ENCODE assay signal across 1 cellular context in genomic region chr1:31752952-31753351, GRCh38.
TF ChIP-seq lines count a peak whose summit lies in the region.

No MANE protein-coding gene starts in this region.

TF ChIP-seq in HepG2, 621 proteins besides CTCF, POLR2A, EP300 and RAD21:
- no peak for TF ChIP-seq HOXD1 (CRISPR knock-in tag; IDR thresholded peaks at IDR 0.05)
- no peak for TF ChIP-seq PPARG (CRISPR knock-in tag; conservative IDR thresholded peaks at IDR 0.05)
- TF ChIP-seq CENPBD1 (CRISPR knock-in tag; IDR thresholded peaks at IDR 0.05; ENCODE audit: borderline replicate concordance, low read depth) = no peak
- no peak for TF ChIP-seq MAZ (IDR thresholded peaks at IDR 0.05; ENCODE audit: borderline replicate concordance, low read depth, low read length)
- no peak for TF ChIP-seq MAZ (CRISPR knock-in tag; IDR thresholded peaks at IDR 0.05; ENCODE audit: low read depth)
- no peak for TF ChIP-seq HNF4G (IDR thresholded peaks at IDR 0.05; ENCODE audit: borderline replicate concordance, low read depth, low read length)
- no peak for TF ChIP-seq HNF4G (CRISPR knock-in tag; IDR thresholded peaks at IDR 0.05; ENCODE audit: borderline replicate concordance, low read depth)
- no peak for TF ChIP-seq AGO1 (IDR thresholded peaks at IDR 0.05; ENCODE audit: low read depth, low read length, poor library complexity, severe bottlenecking)
- TF ChIP-seq CREBL2 (CRISPR knock-in tag; IDR thresholded peaks at IDR 0.05; ENCODE audit: borderline replicate concordance) = no peak
- no peak for TF ChIP-seq ZNF674 (CRISPR knock-in tag; IDR thresholded peaks at IDR 0.05; ENCODE audit: low read depth)
- no peak for TF ChIP-seq ZNF441 (CRISPR knock-in tag; IDR thresholded peaks at IDR 0.05; ENCODE audit: borderline replicate concordance)
- no peak for TF ChIP-seq SP140L (CRISPR knock-in tag; IDR thresholded peaks at IDR 0.05; ENCODE audit: borderline replicate concordance)
- TF ChIP-seq ZBTB10 (CRISPR knock-in tag; IDR thresholded peaks at IDR 0.05; ENCODE audit: borderline replicate concordance) = no peak
- no peak for TF ChIP-seq ZNF557 (CRISPR knock-in tag; IDR thresholded peaks at IDR 0.05)
- TF ChIP-seq ZNF841 (CRISPR knock-in tag; IDR thresholded peaks at IDR 0.05; ENCODE audit: borderline replicate concordance) = no peak
- no peak for TF ChIP-seq CEBPZ (IDR thresholded peaks at IDR 0.05; ENCODE audit: low read length)
- no peak for TF ChIP-seq MBD4 (IDR thresholded peaks at IDR 0.05; ENCODE audit: borderline replicate concordance, low read length)
- TF ChIP-seq PAX8 (CRISPR knock-in tag; IDR thresholded peaks at IDR 0.05; ENCODE audit: borderline replicate concordance) = no peak
